15 cellular contexts compared by ENCODE assay signal in genomic region chr3:46489875-46490274, GRCh38. TPM values are rescaled to one million over a fixed set of nuclear protein-coding genes. Genes with fewer than 3 reads are reported as not detected.
DNase-seq lines count a peak whose midpoint lies in the region; ATAC-seq, FAIRE-seq and TF ChIP-seq lines count a peak whose summit lies in the region.
"Had no signal": no experiment of that assay in that cellular context is flagged by ENCODE, and none has a peak within 500 bp of the region (broad histone marks: within the 10 kb centered on the region; RNA-seq: fewer than 3 reads in every experiment).

No MANE protein-coding gene starts in this region.

- peak overlapping the region; percentile 9 for H2BK20ac ChIP-seq in H1 (ENCODE audit: low read length)

- ATAC-seq in GM21423 (IDR thresholded peaks at IDR 0.05; ENCODE audit: unreplicated experiment) = no peak
- ATAC-seq in GM21717 (IDR thresholded peaks at IDR 0.05; ENCODE audit: unreplicated experiment) = no peak
- ATAC-seq in GM21576 (IDR thresholded peaks at IDR 0.05; ENCODE audit: unreplicated experiment) = no peak
- ATAC-seq: gastroesophageal sphincter had no signal

- H3K23me2 ChIP-seq in H1 (ENCODE audit: low read depth, low read length) = no peaks in the 10 kb centered on the region

- DNase-seq in NB4 (ENCODE audit: low read depth) = peak; percentile 70
- no peak for DNase-seq in H1 (ENCODE audit: low read depth in 1 of 2, low spot score in 2 of 2)
- no peak for DNase-seq in superior temporal gyrus (ENCODE audit: extremely low spot score)
- DNase-seq: activated CD4-positive, alpha-beta memory T cell treated with anti-CD3 and anti-CD28 coated beads, Interleukin-2, amount 10 ng/mL, durations not matched to agents 7 days and 5 days; NK-92 treated with Interleukin-12 subunit alpha and Interleukin-12 subunit beta, amount 100 ng/mL, for 24 hours; SJCRH30; stimulated activated CD4-positive, alpha-beta T cell treated with anti-CD3 and anti-CD28 coated beads, Interleukin-12 subunit alpha, Interleukin-12 subunit beta, amount 100 ng/mL, for 4 hours had no signal

- peak overlapping the region; percentile 38 for H4K5ac ChIP-seq in H1 (ENCODE audit: insufficient read length, low read depth, low read length)

- H3K27me3 ChIP-seq in DOHH2 (ENCODE audit: control insufficient read depth, low read length) (0 out of 2 replicates have a peak, but pooled peaks cover 6% of the 10 kb centered on the region), H1 (replicated peaks in 1 of 4; ENCODE audit: control insufficient read depth in 3 of 4, extremely low read depth in 1 of 4, insufficient read depth in 3 of 4, low read length in 3 of 4) (no peaks in the 10 kb centered on the region; a peak in 2 of 7 replicates), skeletal muscle satellite cell (ENCODE audit: control insufficient read depth, insufficient read depth, low read length) (no peaks in the 10 kb centered on the region)
- H3K27me3 ChIP-seq: neutrophil, SJCRH30 had no signal

- no peak for FAIRE-seq in H1 (lab: Jason Lieb, UNC)
- FAIRE-seq: TTC549 had no signal

- CTCF ChIA-PET in H1 (lab: Charles Lee; ENCODE audit: partially characterized antibody) = interaction anchor here (1.0 to 5.7 kb wide), 39 partner anchors 10 to 1078 kb away, joined by 3 to 82 read pairs (median 11); partner anchors contain the start of genes ALS2CL, LTF and RTP3

- H2BK5ac ChIP-seq in H1 (ENCODE audit: low read depth, low read length) = peak overlapping the region; percentile 55; the same call in 1 of the 2 replicates

- H3K9ac ChIP-seq in H1 (replicated peaks in 1 of 4; ENCODE audit: extremely low read depth in 1 of 4, low read depth in 3 of 4, low read length in 3 of 4) (no peak overlapping the region), skeletal muscle satellite cell (ENCODE audit: low read depth, low read length) (peak overlapping the region; percentile 33)

- H3K9me2 ChIP-seq in DOHH2 (replicated peaks; ENCODE audit: control insufficient read depth, low read length) = no peaks in the 10 kb centered on the region

- H3K36me3 ChIP-seq in DOHH2 (ENCODE audit: control insufficient read depth, low read length) = no peaks in the 10 kb centered on the region
- no peaks in the 10 kb centered on the region for H3K36me3 ChIP-seq in H1 (ENCODE audit: control insufficient read depth in 2 of 4, insufficient read depth in 4 of 4, low read length in 3 of 4)
- H3K36me3 ChIP-seq in skeletal muscle satellite cell (ENCODE audit: insufficient read depth, low read length) = no peaks in the 10 kb centered on the region
- H3K36me3 ChIP-seq: gastroesophageal sphincter, neutrophil, SJCRH30 had no signal

- no peak overlapping the region for H3K14ac ChIP-seq in H1 (ENCODE audit: insufficient read length)

- H4K91ac ChIP-seq in H1 (replicated peaks; ENCODE audit: insufficient read length, low read length) = peak overlapping the region; percentile 91

- H3K4me3 ChIP-seq in DOHH2 (ENCODE audit: low read length) (no peak overlapping the region), NB4 (ENCODE audit: low read depth, low read length) (no peak overlapping the region), H1 (ENCODE audit: extremely low read depth in 1 of 4, insufficient read depth in 2 of 4, low read depth in 3 of 4, low read length in 4 of 4) (no peak overlapping the region), skeletal muscle satellite cell (ENCODE audit: low read length) (no peak overlapping the region)
- H3K4me3 ChIP-seq: gastroesophageal sphincter, SJCRH30 had no signal

- peak overlapping the region; percentile 61; the same call in 1 of the 2 replicates for H2BK12ac ChIP-seq in H1 (ENCODE audit: low read depth, low read length)

- H3K23ac ChIP-seq in H1 (ENCODE audit: insufficient read length) = no peak overlapping the region

- TF ChIP-seq CTCF in DOHH2 (IDR thresholded peaks at IDR 0.05; ENCODE audit: low read depth, low read length, poor library complexity, severe bottlenecking) (no peak), NB4 (IDR thresholded peaks at IDR 0.05; ENCODE audit: low read depth, low read length) (no peak), H1 (IDR thresholded peaks at IDR 0.05; ENCODE audit: control extremely low read depth in 1 of 3, insufficient read depth in 1 of 3, low read depth in 1 of 3, low read length in 3 of 3) (no peak)

- 82% methylated on average over 1 of the region's 1 CpG; no CpG with 5 or more reads in 1 of the 2 experiments for WGBS in H1 (ENCODE audit: extremely low coverage in 1 of 2, insufficient coverage in 1 of 2, insufficient read length in 1 of 2, insufficient replicate concordance in 2 of 2, low coverage in 1 of 2, low lambda C conversion rate in 2 of 2, missing lambda C conversion rate in 1 of 2), 2 experiments

- no peak overlapping the region for H3K56ac ChIP-seq in H1 (replicated peaks; ENCODE audit: insufficient read length, low read depth, low read length)

- TF ChIP-seq EP300 in H1 (IDR thresholded peaks at IDR 0.05; ENCODE audit: borderline replicate concordance in 1 of 2, low read depth in 2 of 2, low read length in 2 of 2) = no peak

- peak overlapping the region; percentile 26 for H2BK120ac ChIP-seq in H1 (replicated peaks; ENCODE audit: low read depth, low read length)

- H3F3A ChIP-seq in DOHH2 (ENCODE audit: control insufficient read depth, insufficient read depth) = no peaks in the 10 kb centered on the region

- no peak for TF ChIP-seq RAD21 in H1 (IDR thresholded peaks at IDR 0.05 in 1 of 2, conservative IDR thresholded peaks at IDR 0.05 in 1 of 2; ENCODE audit: low read depth in 2 of 2, low read length in 2 of 2)

- H3K27ac ChIP-seq in DOHH2 (ENCODE audit: low read depth, low read length) (peak overlapping the region; percentile 41; the same call in 1 of the 2 replicates), H1 (ENCODE audit: low read depth, low read length) (no peak overlapping the region)
- H3K27ac ChIP-seq: gastroesophageal sphincter, neutrophil, SJCRH30 had no signal

- H3K4me1 ChIP-seq in DOHH2 (ENCODE audit: control insufficient read depth, low read length) (peaks cover 42% of the 10 kb centered on the region), H1 (replicated peaks in 1 of 4; ENCODE audit: control insufficient read depth in 3 of 4, insufficient read depth in 4 of 4, low read length in 3 of 4) (peaks cover 4 to 8% (median 6%) of the 10 kb centered on the region in 4 experiments; a peak in 6 of 7 replicates), skeletal muscle satellite cell (ENCODE audit: control insufficient read depth, insufficient read depth, low read length) (peaks cover 29% of the 10 kb centered on the region)

- no peak for TF ChIP-seq POLR2A in NB4 (IDR thresholded peaks at IDR 0.05; ENCODE audit: extremely low read depth, insufficient read length)
- TF ChIP-seq POLR2A in H1 (IDR thresholded peaks at IDR 0.05; ENCODE audit: control extremely low read depth in 1 of 2, low read depth in 2 of 2, low read length in 2 of 2) = no peak

- peak overlapping the region; percentile 92; the same call in 1 of the 2 replicates for H2BK15ac ChIP-seq in H1 (ENCODE audit: low read length)

- peak overlapping the region; percentile 33 for H3K4ac ChIP-seq in H1 (replicated peaks; ENCODE audit: insufficient read length, low read depth, low read length)

- no peak overlapping the region for H3K18ac ChIP-seq in H1 (ENCODE audit: extremely low read depth, low read length)

- no peaks in the 10 kb centered on the region for H3K79me1 ChIP-seq in H1 (ENCODE audit: low read depth, low read length)

- peak overlapping the region; percentile 5; the same call in 1 of the 2 replicates for H2AK5ac ChIP-seq in H1 (ENCODE audit: low read depth, low read length)

- H4K20me1 ChIP-seq in DOHH2 (ENCODE audit: control insufficient read depth, insufficient read depth, low read depth, low read length) = no peaks in the 10 kb centered on the region
- no peaks in the 10 kb centered on the region for H4K20me1 ChIP-seq in H1 (replicated peaks in 1 of 2; ENCODE audit: control insufficient read depth in 1 of 2, insufficient read depth in 2 of 2, low read length in 2 of 2)

- H3K4me2 ChIP-seq in DOHH2 (ENCODE audit: low read length) (no peak overlapping the region), H1 (ENCODE audit: insufficient read depth in 1 of 2, low read depth in 2 of 2, low read length in 2 of 2) (no peak overlapping the region), skeletal muscle satellite cell (ENCODE audit: low read length) (no peak overlapping the region)

- no peaks in the 10 kb centered on the region for H3K79me2 ChIP-seq in DOHH2 (ENCODE audit: control insufficient read depth, low read length)
- H3K79me2 ChIP-seq in H1 (ENCODE audit: control insufficient read depth in 1 of 2, insufficient read depth in 2 of 2, low read length in 2 of 2) = no peaks in the 10 kb centered on the region

- no peak overlapping the region for H4K8ac ChIP-seq in H1 (ENCODE audit: extremely low read depth, insufficient read depth, low read length)

- no peak overlapping the region for H2AFZ ChIP-seq in H1 (ENCODE audit: low read length)

- H3K9me3 ChIP-seq in DOHH2 (ENCODE audit: control insufficient read depth, insufficient read depth, low read length) = no peaks in the 10 kb centered on the region
- peaks cover 0 to 10% of the 10 kb centered on the region in 2 experiments; a peak in 2 of 4 replicates for H3K9me3 ChIP-seq in H1 (ENCODE audit: insufficient read depth in 2 of 2, low read depth in 1 of 2, low read length in 1 of 2)
- H3K9me3 ChIP-seq in skeletal muscle satellite cell (replicated peaks; ENCODE audit: low read length) = no peaks in the 10 kb centered on the region
- H3K9me3 ChIP-seq: gastroesophageal sphincter, neutrophil, SJCRH30 had no signal

- POLR2A ChIA-PET in H1 (lab: Charles Lee; ENCODE audit: partially characterized antibody) = interaction anchor here (0.9 to 4.0 kb wide), 7 partner anchors 9 to 171 kb away, joined by 3 to 49 read pairs (median 3); no protein-coding TSS in a partner anchor

RNA-seq across cellular contexts. Expression of gene RTP3, which starts 7.9 kb away (rescaled TPM):
- 0.33 TPM in 1 of 2 replicates, not detected in the other for total RNA-seq in H1 (2021; fragmentation: NEBNext Ultra II Directional; extraction: Animal tissue kit (Norgen Biotek cat#: 25700))
- 0.06 and 0.08 TPM in 2 replicates for polyA plus RNA-seq in H1 (2011; rRNA removed)
- polyA plus RNA-seq in H1 (2011; cell fraction: cytosol; rRNA removed) = 0.05 TPM
- polyA plus RNA-seq in H1 (2011; cell fraction: nucleus; rRNA removed) = not detected
- polyA plus RNA-seq in H1 (2012, experiment 1 of 2) = 0.13 to 0.17 TPM (median 0.13 TPM) in 3 of 4 replicates, not detected in the other
- 0.13 TPM for polyA plus RNA-seq in H1 (2012, experiment 2 of 2)
- polyA plus RNA-seq in H1 (2013, experiment 1 of 2) = 0.10 TPM
- not detected for polyA plus RNA-seq in H1 (2013, experiment 2 of 2)
- not detected in 2 replicates for polyA minus RNA-seq in H1 (2011; rRNA and poly(A)+ RNA removed)
- polyA minus RNA-seq in H1 (2011; cell fraction: cytosol; rRNA and poly(A)+ RNA removed) = not detected
- not detected for polyA minus RNA-seq in H1 (2011; cell fraction: nucleus; rRNA and poly(A)+ RNA removed)
- total RNA-seq in skeletal muscle satellite cell (2012; rRNA removed) = not detected in 2 replicates
- total RNA-seq: activated CD4-positive, alpha-beta memory T cell treated with anti-CD3 and anti-CD28 coated beads, Interleukin-2, amount 10 ng/mL, durations not matched to agents 7 days and 5 days; gastroesophageal sphincter; SJCRH30 had no signal

RNA-seq across cellular contexts. Expression of gene LTF, which starts 25.2 kb away (rescaled TPM):
- total RNA-seq in H1 (2021; fragmentation: NEBNext Ultra II Directional; extraction: Animal tissue kit (Norgen Biotek cat#: 25700)) = 0.80 and 0.99 TPM in 2 replicates
- polyA plus RNA-seq in H1 (2011; rRNA removed) = 0.23 and 0.36 TPM in 2 replicates
- polyA plus RNA-seq in H1 (2011; cell fraction: cytosol; rRNA removed) = 0.36 TPM
- polyA plus RNA-seq in H1 (2011; cell fraction: nucleus; rRNA removed) = 0.76 TPM
- polyA plus RNA-seq in H1 (2012, experiment 1 of 2) = 0.41 to 0.60 TPM (median 0.47 TPM) in 4 replicates
- 0.66 TPM for polyA plus RNA-seq in H1 (2012, experiment 2 of 2)
- polyA plus RNA-seq in H1 (2013, experiment 1 of 2) = 0.55 TPM
- 0.50 TPM for polyA plus RNA-seq in H1 (2013, experiment 2 of 2)
- polyA minus RNA-seq in H1 (2011; rRNA and poly(A)+ RNA removed) = 0.28 and 0.93 TPM in 2 replicates
- polyA minus RNA-seq in H1 (2011; cell fraction: cytosol; rRNA and poly(A)+ RNA removed) = 1.7 TPM
- polyA minus RNA-seq in H1 (2011; cell fraction: nucleus; rRNA and poly(A)+ RNA removed) = not detected
- not detected in 2 replicates for total RNA-seq in skeletal muscle satellite cell (2012; rRNA removed)
- total RNA-seq: activated CD4-positive, alpha-beta memory T cell treated with anti-CD3 and anti-CD28 coated beads, Interleukin-2, amount 10 ng/mL, durations not matched to agents 7 days and 5 days; SJCRH30 had no signal
